Comparison of ENCODE assay signal across 8 cellular contexts in the genomic region with DNA sequence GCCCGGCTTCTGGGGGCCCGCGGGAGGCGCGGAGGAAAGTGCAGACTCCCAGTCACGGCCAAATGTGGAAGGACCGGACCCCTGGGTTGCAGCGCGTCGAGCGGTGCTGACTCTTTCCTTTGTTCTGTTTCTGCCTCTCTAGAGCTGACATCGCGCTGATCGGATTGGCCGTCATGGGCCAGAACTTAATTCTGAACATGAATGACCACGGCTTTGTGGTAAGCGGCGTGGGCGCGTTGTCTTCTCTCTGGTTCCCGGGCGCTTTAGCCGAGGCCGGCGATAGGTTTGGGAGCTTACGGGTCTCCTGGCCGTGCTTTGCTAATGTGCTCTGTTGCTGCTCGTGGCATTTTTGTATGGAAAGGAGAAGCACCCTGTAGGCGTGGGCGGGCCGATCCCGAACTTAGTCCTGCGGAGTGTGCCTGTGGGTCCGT. TPM values are rescaled to one million over a fixed set of nuclear protein-coding genes. Genes with fewer than 3 reads are reported as not detected.
DNase-seq lines count a peak whose midpoint lies in the region; ATAC-seq and TF ChIP-seq lines count a peak whose summit lies in the region.

No MANE protein-coding gene starts in this region.

- peaks cover 6 to 12% (median 10%) of the 10 kb centered on the region in 5 donors for H3K36me3 Mint-ChIP-seq in naive thymus-derived CD4-positive, alpha-beta T cell

- H3K27ac Mint-ChIP-seq in naive thymus-derived CD4-positive, alpha-beta T cell = peak overlapping the region; percentile 39 to 88 (median 66)

- no peaks in the 10 kb centered on the region for H3K9me3 Mint-ChIP-seq in naive thymus-derived CD4-positive, alpha-beta T cell

- H3K27ac ChIP-seq in esophagus muscularis mucosa (replicated peaks in 1 of 4) = peak overlapping the region; percentile 84 to 93 (median 88)
- peak overlapping the region; percentile 86 for H3K27ac ChIP-seq in naive thymus-derived CD4-positive, alpha-beta T cell (ENCODE audit: low read depth, low read length)

- H3K4me3 Mint-ChIP-seq in naive thymus-derived CD4-positive, alpha-beta T cell = peak overlapping the region; percentile 86 to 97 (median 92)

- no peaks in the 10 kb centered on the region for H3K27me3 Mint-ChIP-seq in naive thymus-derived CD4-positive, alpha-beta T cell

- peak overlapping the region; percentile 73 to 89 (median 86) for H3K4me3 ChIP-seq in esophagus muscularis mucosa
- peak overlapping the region; percentile 95 for H3K4me3 ChIP-seq in naive thymus-derived CD4-positive, alpha-beta T cell (ENCODE audit: low read length)

- peaks cover 16 to 32% (median 26%) of the 10 kb centered on the region in 4 donors for H3K36me3 ChIP-seq in esophagus muscularis mucosa
- peaks cover 0 to 22% (median 0%) of the 10 kb centered on the region in 3 experiments for H3K36me3 ChIP-seq in naive thymus-derived CD4-positive, alpha-beta T cell (ENCODE audit: control insufficient read depth in 2 of 3, insufficient read depth in 3 of 3, low read length in 3 of 3)

- H3K27me3 ChIP-seq in esophagus muscularis mucosa = no peaks in the 10 kb centered on the region
- no peaks in the 10 kb centered on the region for H3K27me3 ChIP-seq in naive thymus-derived CD4-positive, alpha-beta T cell (ENCODE audit: control insufficient read depth in 2 of 2, insufficient read depth in 2 of 2, low read length in 2 of 2)

- peaks cover 13 to 38% (median 27%) of the 10 kb centered on the region in 4 donors for H3K4me1 ChIP-seq in esophagus muscularis mucosa
- H3K4me1 ChIP-seq in naive thymus-derived CD4-positive, alpha-beta T cell (ENCODE audit: control insufficient read depth in 2 of 2, insufficient read depth in 2 of 2, low read length in 2 of 2) = peaks cover 4 to 7% of the 10 kb centered on the region in 2 donors

- ATAC-seq in GM19438 (IDR thresholded peaks at IDR 0.05; ENCODE audit: low read depth, unreplicated experiment) = peak; percentile 1
- no peak for ATAC-seq in naive thymus-derived CD4-positive, alpha-beta T cell
- ATAC-seq in HG03095 (IDR thresholded peaks at IDR 0.05; ENCODE audit: unreplicated experiment) = no peak
- ATAC-seq in HG02981 (IDR thresholded peaks at IDR 0.05; ENCODE audit: unreplicated experiment) = no peak

- POLR2A ChIA-PET in naive thymus-derived CD4-positive, alpha-beta T cell (lab: Charles Lee) = interaction anchor here (1.4 to 1.5 kb wide), 3 partner anchors 18 to 190 kb away, joined by 3 to 5 read pairs (median 3); partner anchors contain the start of genes KIF1B and PEX14
- POLR2A ChIA-PET in GM10248 (lab: Yijun Ruan, JAX) = interaction anchor here (0.6 to 1.0 kb wide), 3 partner anchors 11 to 456 kb away, joined by 3 read pairs; no protein-coding TSS in a partner anchor

- TF ChIP-seq POLR2A in esophagus muscularis mucosa (IDR thresholded peaks at IDR 0.05; ENCODE audit: low read depth) = no peak

- DNase-seq in AG08396 (ENCODE audit: low spot score) (peak; percentile 31), UCSD-AML1 (lab: John Stamatoyannopoulos, UW; ENCODE audit: unreplicated experiment) (peak; percentile 48), esophagus muscularis mucosa (ENCODE audit: extremely low spot score) (no peak), GM10248 (ENCODE audit: extremely low spot score) (no peak)
- peak in 1 of 9 donors; percentile 38 for DNase-seq in naive thymus-derived CD4-positive, alpha-beta T cell

- TF ChIP-seq EP300 in esophagus muscularis mucosa (IDR thresholded peaks at IDR 0.05) = no peak

- TF ChIP-seq CTCF in esophagus muscularis mucosa (IDR thresholded peaks at IDR 0.05) (no peak), GM10248 (IDR thresholded peaks at IDR 0.05; ENCODE audit: control extremely low read depth, extremely low read depth, low read depth, missing control alignments) (no peak)

- H3K9me3 ChIP-seq in esophagus muscularis mucosa = no peaks in the 10 kb centered on the region
- H3K9me3 ChIP-seq in naive thymus-derived CD4-positive, alpha-beta T cell (ENCODE audit: control insufficient read depth in 2 of 3, low read length in 3 of 3) = no peaks in the 10 kb centered on the region

- intact Hi-C loops in esophagus muscularis mucosa (cut with DNase I) = no loop called here
- intact Hi-C loops in naive thymus-derived CD4-positive, alpha-beta T cell (cut with micrococcal nuclease) = loop anchor here (1.0 to 2.0 kb wide), 6 partner anchors 15 to 971 kb away; partner anchors contain the start of genes CTNNBIP1 (in 1 of the 2), KIF1B (in 1 of the 2) and UBE4B (in 1 of the 2)

- CTCF ChIA-PET in naive thymus-derived CD4-positive, alpha-beta T cell (lab: Charles Lee) = no interaction called here
- CTCF ChIA-PET in GM10248 (lab: Yijun Ruan, JAX) = interaction anchor here (0.8 to 2.4 kb wide), 8 partner anchors 9 to 449 kb away, joined by 3 to 10 read pairs (median 6); partner anchors contain the start of genes CENPS and KIF1B

- H3K4me1 Mint-ChIP-seq in naive thymus-derived CD4-positive, alpha-beta T cell = peaks cover 10 to 30% (median 25%) of the 10 kb centered on the region in 7 donors

- WGBS in esophagus muscularis mucosa = 1% methylated on average over 18 of the region's 34 CpGs

RNA-seq across cellular contexts. Expression of gene PGD, which starts 0.6 kb away (rescaled TPM):
- total RNA-seq in esophagus muscularis mucosa = 10 to 100 TPM; 24.5 to 58.6 (median 51.9) TPM
- 100 to 1,000 TPM in 1 of 5 experiments, 10 to 100 TPM in 4; 42.0 to 110 (median 48.5) TPM for total RNA-seq in naive thymus-derived CD4-positive, alpha-beta T cell
- 10 to 100 TPM; 45.8 to 47.0 TPM for polyA plus RNA-seq in naive thymus-derived CD4-positive, alpha-beta T cell

RNA-seq across cellular contexts. Expression of gene CENPS, which starts 30.7 kb away (rescaled TPM):
- total RNA-seq in esophagus muscularis mucosa = 10 to 100 TPM in 1 of 4 donors, 1 to 10 TPM in 3; 4.0 to 13.3 (median 6.1) TPM
- total RNA-seq in naive thymus-derived CD4-positive, alpha-beta T cell = 10 to 100 TPM in 2 of 5 experiments, 1 to 10 TPM in 3; 5.4 to 13.0 (median 9.8) TPM
- 10 to 100 TPM in 1 of 2 donors, 1 to 10 TPM in 1; 8.7 to 13.2 TPM for polyA plus RNA-seq in naive thymus-derived CD4-positive, alpha-beta T cell

RNA-seq across cellular contexts. Expression of gene CORT, which starts 50.3 kb away (rescaled TPM):
- 1 to 10 TPM in 1 of 4 donors, under 1 TPM in 2, not detected in 1; 0.29 to 1.2 (median 0.33) TPM for total RNA-seq in esophagus muscularis mucosa
- total RNA-seq in naive thymus-derived CD4-positive, alpha-beta T cell = under 1 TPM in 2 of 5 experiments, not detected in 3; 0.27 to 0.90 TPM
- polyA plus RNA-seq in naive thymus-derived CD4-positive, alpha-beta T cell = not detected

Comparison
In these comparisons a context has a peak if more than half of its experiments do, and no peak if none do; other contexts are left out.
1. DNase-seq: peak in AG08396 (single experiment) and UCSD-AML1 (single experiment); none in esophagus muscularis mucosa (single experiment) and GM10248 (single experiment).